7 cellular contexts compared by ENCODE assay signal in the genomic region with DNA sequence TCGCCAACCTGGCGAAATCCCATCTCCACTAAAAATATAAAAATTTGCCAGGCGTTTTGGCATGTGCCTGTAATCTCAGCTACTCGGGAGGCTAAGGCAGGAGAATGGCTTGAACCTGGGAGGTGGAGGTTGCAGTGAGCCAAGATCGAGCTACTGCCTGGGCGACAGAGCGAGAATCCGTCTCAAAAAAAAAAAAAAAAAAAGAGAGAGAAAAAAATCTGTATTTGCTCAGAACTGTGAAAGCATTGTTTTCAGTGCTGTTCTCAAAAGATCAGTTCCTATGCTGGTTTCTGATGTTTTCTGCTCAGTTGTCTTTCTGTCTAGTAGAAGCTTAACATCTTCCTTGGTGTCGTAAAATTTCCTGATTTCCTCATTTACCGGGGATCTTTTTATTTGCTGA. TPM values are rescaled to one million over a fixed set of nuclear protein-coding genes. Genes with fewer than 3 reads are reported as not detected.
DNase-seq lines count a peak whose midpoint lies in the region; ATAC-seq, FAIRE-seq and TF ChIP-seq lines count a peak whose summit lies in the region.
"Had no signal": no experiment of that assay in that cellular context is flagged by ENCODE, and none has a peak within 500 bp of the region (broad histone marks: within the 10 kb centered on the region; RNA-seq: fewer than 3 reads in every experiment).

No MANE protein-coding gene starts in this region.

- no peaks in the 10 kb centered on the region for H3K27me3 Mint-ChIP-seq in memory B cell

- H3K36me3 ChIP-seq in RWPE2 (ENCODE audit: low read depth) (peaks cover 58% of the 10 kb centered on the region), small intestine (ENCODE audit: control insufficient read depth in 2 of 2, insufficient read depth in 2 of 2, low read length in 2 of 2) (peaks cover 2 to 10% of the 10 kb centered on the region in 2 donors)

- peaks cover 3% of the 10 kb centered on the region for H3K9me3 Mint-ChIP-seq in memory B cell

- H3K4me1 ChIP-seq in RWPE2 (ENCODE audit: insufficient read depth, poor library complexity, severe bottlenecking) = peaks cover 10% of the 10 kb centered on the region
- H3K4me1 ChIP-seq in small intestine (ENCODE audit: control insufficient read depth in 2 of 2, insufficient read depth in 1 of 2, low read depth in 1 of 2, low read length in 1 of 2) = peaks cover 11 to 20% of the 10 kb centered on the region in 2 donors

- H3K27ac ChIP-seq in RWPE2 (ENCODE audit: poor library complexity, severe bottlenecking) (peak overlapping the region; percentile 7), small intestine (ENCODE audit: low read depth in 1 of 2, low read length in 1 of 2) (no peak overlapping the region)

- ATAC-seq in RWPE2 (ENCODE audit: low read depth) (no peak), memory B cell (ENCODE audit: low read depth) (no peak), HG03354 (IDR thresholded peaks at IDR 0.05; ENCODE audit: poor library complexity, severe bottlenecking, unreplicated experiment) (no peak)

- H3K9me3 ChIP-seq in RWPE2 (ENCODE audit: severe bottlenecking) = no peaks in the 10 kb centered on the region
- no peaks in the 10 kb centered on the region for H3K9me3 ChIP-seq in small intestine (ENCODE audit: control insufficient read depth, low read depth)

- WGBS in small intestine, 3 donors = 49 to 57% (median 55%) methylated on average over 10 of the region's 10 CpGs

- peaks cover 47% of the 10 kb centered on the region for H3K4me1 Mint-ChIP-seq in memory B cell

- peak; percentile 39 for DNase-seq in COLO829 (ENCODE audit: low spot score)
- DNase-seq in RWPE2 (ENCODE audit: low spot score) = no peak
- DNase-seq in memory B cell (ENCODE audit: low spot score in 2 of 2) = no peak
- DNase-seq in ecto neural progenitor cell (ENCODE audit: low spot score) = no peak
- DNase-seq in small intestine = no peak

- peak overlapping the region; percentile 65 for H3K4me3 Mint-ChIP-seq in memory B cell

- H3K27me3 ChIP-seq in RWPE2 (ENCODE audit: insufficient read depth, poor library complexity, severe bottlenecking) (no peaks in the 10 kb centered on the region), small intestine (ENCODE audit: control insufficient read depth in 2 of 2, insufficient read depth in 2 of 2, low read length in 2 of 2) (no peaks in the 10 kb centered on the region)

- FAIRE-seq in small intestine (lab: Jason Lieb, UNC) = no peak
- FAIRE-seq: colon had no signal

- no peak for TF ChIP-seq CTCF in RWPE2 (IDR thresholded peaks at IDR 0.05; ENCODE audit: poor library complexity, severe bottlenecking)

- H3K4me3 ChIP-seq in RWPE2 (ENCODE audit: severe bottlenecking) (peak overlapping the region; percentile 21), small intestine (ENCODE audit: low read depth in 1 of 2, low read length in 2 of 2) (no peak overlapping the region)

- peaks cover 24% of the 10 kb centered on the region for H3K36me3 Mint-ChIP-seq in memory B cell

- peak overlapping the region; percentile 35 for H3K27ac Mint-ChIP-seq in memory B cell

RNA-seq across cellular contexts. Expression of a gene that starts 2.5 kb away (rescaled TPM):
- 10 to 100 TPM; 31.8 to 45.5 (median 35.1) TPM for polyA plus RNA-seq in small intestine

RNA-seq across cellular contexts. Expression of a gene that starts 3.0 kb away (rescaled TPM):
- 100 to 1,000 TPM; 269 to 307 (median 286) TPM for polyA plus RNA-seq in small intestine

RNA-seq across cellular contexts. Expression of a gene that starts 9.9 kb away (rescaled TPM):
- polyA plus RNA-seq in small intestine = 1 to 10 TPM; 1.1 to 3.0 (median 1.9) TPM

RNA-seq across cellular contexts. Expression of a gene that starts 17.0 kb away (rescaled TPM):
- 1 to 10 TPM in 2 of 3 donors, under 1 TPM in 1; 0.69 to 1.9 (median 1.3) TPM for polyA plus RNA-seq in small intestine

RNA-seq across cellular contexts. Expression of a gene that starts 42.8 kb away (rescaled TPM):
- polyA plus RNA-seq in small intestine = under 1 TPM in 2 of 3 donors, not detected in 1; 0.46 to 0.54 TPM
